In genomic region chr1:119816407-119816806, GRCh38 we compare ENCODE assay signal across 1 cellular context.
A peak's percentile ranks its signal among the peaks of the same experiment; 100 is the strongest.
TF ChIP-seq lines count a peak whose summit lies in the region.

No MANE protein-coding gene starts in this region.

TF ChIP-seq in HepG2, 621 proteins besides CTCF, POLR2A, EP300 and RAD21 (continued from another document and continues in another):
- TF ChIP-seq, protein P1, sequence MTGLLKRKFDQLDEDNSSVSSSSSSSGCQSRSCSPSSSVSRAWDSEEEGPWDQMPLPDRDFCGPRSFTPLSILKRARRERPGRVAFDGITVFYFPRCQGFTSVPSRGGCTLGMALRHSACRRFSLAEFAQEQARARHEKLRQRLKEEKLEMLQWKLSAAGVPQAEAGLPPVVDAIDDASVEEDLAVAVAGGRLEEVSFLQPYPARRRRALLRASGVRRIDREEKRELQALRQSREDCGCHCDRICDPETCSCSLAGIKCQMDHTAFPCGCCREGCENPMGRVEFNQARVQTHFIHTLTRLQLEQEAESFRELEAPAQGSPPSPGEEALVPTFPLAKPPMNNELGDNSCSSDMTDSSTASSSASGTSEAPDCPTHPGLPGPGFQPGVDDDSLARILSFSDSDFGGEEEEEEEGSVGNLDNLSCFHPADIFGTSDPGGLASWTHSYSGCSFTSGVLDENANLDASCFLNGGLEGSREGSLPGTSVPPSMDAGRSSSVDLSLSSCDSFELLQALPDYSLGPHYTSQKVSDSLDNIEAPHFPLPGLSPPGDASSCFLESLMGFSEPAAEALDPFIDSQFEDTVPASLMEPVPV (CRISPR knock-in tag; IDR thresholded peaks at IDR 0.05): no peak
- TF ChIP-seq FOXO1 (CRISPR knock-in tag; IDR thresholded peaks at IDR 0.05) (peak; percentile 59; the same call in 1 of the 2 replicates), ZNF441 (CRISPR knock-in tag; IDR thresholded peaks at IDR 0.05; ENCODE audit: borderline replicate concordance) (no peak), CC2D1A (CRISPR knock-in tag; IDR thresholded peaks at IDR 0.05) (no peak), SALL1 (CRISPR knock-in tag; IDR thresholded peaks at IDR 0.05) (peak; percentile 77; the same call in 1 of the 2 replicates), ZBTB33 (CRISPR knock-in tag; IDR thresholded peaks at IDR 0.05) (no peak), SMAD9 (CRISPR knock-in tag; IDR thresholded peaks at IDR 0.05) (no peak), ZNF816 (CRISPR knock-in tag; IDR thresholded peaks at IDR 0.05; ENCODE audit: borderline replicate concordance) (no peak), PTBP1 (IDR thresholded peaks at IDR 0.05; ENCODE audit: low read depth, low read length, poor library complexity, severe bottlenecking) (no peak), GTF3A (CRISPR knock-in tag; conservative IDR thresholded peaks at IDR 0.05) (no peak), ZIK1 (CRISPR knock-in tag; IDR thresholded peaks at IDR 0.05; ENCODE audit: borderline replicate concordance, low read depth) (no peak), SAP130 (CRISPR knock-in tag; IDR thresholded peaks at IDR 0.05; ENCODE audit: low read depth) (peak; percentile 60), ZNF335 (CRISPR knock-in tag; IDR thresholded peaks at IDR 0.05) (no peak), ZNF609 (CRISPR knock-in tag; IDR thresholded peaks at IDR 0.05; ENCODE audit: borderline replicate concordance) (peak; percentile 44; the same call in 1 of the 2 replicates), JARID2 (CRISPR knock-in tag; IDR thresholded peaks at IDR 0.05; ENCODE audit: insufficient replicate concordance) (no peak), KLF11 (CRISPR knock-in tag; IDR thresholded peaks at IDR 0.05) (no peak), ZNF644 (CRISPR knock-in tag; IDR thresholded peaks at IDR 0.05; ENCODE audit: low read depth) (peak; percentile 44; the same call in 1 of the 2 replicates), ARNT2 (CRISPR knock-in tag; IDR thresholded peaks at IDR 0.05; ENCODE audit: low read depth) (no peak), ZNF570 (CRISPR knock-in tag; IDR thresholded peaks at IDR 0.05; ENCODE audit: borderline replicate concordance) (no peak), ZNF674 (CRISPR knock-in tag; IDR thresholded peaks at IDR 0.05; ENCODE audit: low read depth) (no peak), FOXA3 (CRISPR knock-in tag; IDR thresholded peaks at IDR 0.05) (peak; percentile 80), ZFP36 (IDR thresholded peaks at IDR 0.05; ENCODE audit: borderline replicate concordance, low read depth, low read length, partially characterized antibody) (no peak), HOXA7 (CRISPR knock-in tag; IDR thresholded peaks at IDR 0.05) (no peak), ZNF292 (CRISPR knock-in tag; IDR thresholded peaks at IDR 0.05; ENCODE audit: borderline replicate concordance, low read depth) (no peak), NCOA2 (CRISPR knock-in tag; IDR thresholded peaks at IDR 0.05) (peak; percentile 75), HDAC1 (CRISPR knock-in tag; IDR thresholded peaks at IDR 0.05) (peak; percentile 66), ATRX (CRISPR knock-in tag; IDR thresholded peaks at IDR 0.05; ENCODE audit: borderline replicate concordance) (no peak), ZNF12 (CRISPR knock-in tag; IDR thresholded peaks at IDR 0.05) (no peak), ADNP (CRISPR knock-in tag; IDR thresholded peaks at IDR 0.05) (no peak), FOXP1 (IDR thresholded peaks at IDR 0.05) (no peak), FOXP1 (CRISPR knock-in tag; IDR thresholded peaks at IDR 0.05) (peak; percentile 38; the same call in 1 of the 2 replicates), HOXA9 (CRISPR knock-in tag; IDR thresholded peaks at IDR 0.05; ENCODE audit: borderline replicate concordance) (no peak), ZNF510 (CRISPR knock-in tag; IDR thresholded peaks at IDR 0.05; ENCODE audit: low read depth) (no peak), SCMH1 (CRISPR knock-in tag; IDR thresholded peaks at IDR 0.05; ENCODE audit: borderline replicate concordance) (no peak)
- TF ChIP-seq, protein P2, sequence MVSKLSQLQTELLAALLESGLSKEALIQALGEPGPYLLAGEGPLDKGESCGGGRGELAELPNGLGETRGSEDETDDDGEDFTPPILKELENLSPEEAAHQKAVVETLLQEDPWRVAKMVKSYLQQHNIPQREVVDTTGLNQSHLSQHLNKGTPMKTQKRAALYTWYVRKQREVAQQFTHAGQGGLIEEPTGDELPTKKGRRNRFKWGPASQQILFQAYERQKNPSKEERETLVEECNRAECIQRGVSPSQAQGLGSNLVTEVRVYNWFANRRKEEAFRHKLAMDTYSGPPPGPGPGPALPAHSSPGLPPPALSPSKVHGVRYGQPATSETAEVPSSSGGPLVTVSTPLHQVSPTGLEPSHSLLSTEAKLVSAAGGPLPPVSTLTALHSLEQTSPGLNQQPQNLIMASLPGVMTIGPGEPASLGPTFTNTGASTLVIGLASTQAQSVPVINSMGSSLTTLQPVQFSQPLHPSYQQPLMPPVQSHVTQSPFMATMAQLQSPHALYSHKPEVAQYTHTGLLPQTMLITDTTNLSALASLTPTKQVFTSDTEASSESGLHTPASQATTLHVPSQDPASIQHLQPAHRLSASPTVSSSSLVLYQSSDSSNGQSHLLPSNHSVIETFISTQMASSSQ (IDR thresholded peaks at IDR 0.05; ENCODE audit: low read depth): peak; percentile 63
- TF ChIP-seq, protein P2 (CRISPR knock-in tag; IDR thresholded peaks at IDR 0.05; ENCODE audit: borderline replicate concordance): peak; percentile 22; the same call in 1 of the 2 replicates
- TF ChIP-seq, protein P3, sequence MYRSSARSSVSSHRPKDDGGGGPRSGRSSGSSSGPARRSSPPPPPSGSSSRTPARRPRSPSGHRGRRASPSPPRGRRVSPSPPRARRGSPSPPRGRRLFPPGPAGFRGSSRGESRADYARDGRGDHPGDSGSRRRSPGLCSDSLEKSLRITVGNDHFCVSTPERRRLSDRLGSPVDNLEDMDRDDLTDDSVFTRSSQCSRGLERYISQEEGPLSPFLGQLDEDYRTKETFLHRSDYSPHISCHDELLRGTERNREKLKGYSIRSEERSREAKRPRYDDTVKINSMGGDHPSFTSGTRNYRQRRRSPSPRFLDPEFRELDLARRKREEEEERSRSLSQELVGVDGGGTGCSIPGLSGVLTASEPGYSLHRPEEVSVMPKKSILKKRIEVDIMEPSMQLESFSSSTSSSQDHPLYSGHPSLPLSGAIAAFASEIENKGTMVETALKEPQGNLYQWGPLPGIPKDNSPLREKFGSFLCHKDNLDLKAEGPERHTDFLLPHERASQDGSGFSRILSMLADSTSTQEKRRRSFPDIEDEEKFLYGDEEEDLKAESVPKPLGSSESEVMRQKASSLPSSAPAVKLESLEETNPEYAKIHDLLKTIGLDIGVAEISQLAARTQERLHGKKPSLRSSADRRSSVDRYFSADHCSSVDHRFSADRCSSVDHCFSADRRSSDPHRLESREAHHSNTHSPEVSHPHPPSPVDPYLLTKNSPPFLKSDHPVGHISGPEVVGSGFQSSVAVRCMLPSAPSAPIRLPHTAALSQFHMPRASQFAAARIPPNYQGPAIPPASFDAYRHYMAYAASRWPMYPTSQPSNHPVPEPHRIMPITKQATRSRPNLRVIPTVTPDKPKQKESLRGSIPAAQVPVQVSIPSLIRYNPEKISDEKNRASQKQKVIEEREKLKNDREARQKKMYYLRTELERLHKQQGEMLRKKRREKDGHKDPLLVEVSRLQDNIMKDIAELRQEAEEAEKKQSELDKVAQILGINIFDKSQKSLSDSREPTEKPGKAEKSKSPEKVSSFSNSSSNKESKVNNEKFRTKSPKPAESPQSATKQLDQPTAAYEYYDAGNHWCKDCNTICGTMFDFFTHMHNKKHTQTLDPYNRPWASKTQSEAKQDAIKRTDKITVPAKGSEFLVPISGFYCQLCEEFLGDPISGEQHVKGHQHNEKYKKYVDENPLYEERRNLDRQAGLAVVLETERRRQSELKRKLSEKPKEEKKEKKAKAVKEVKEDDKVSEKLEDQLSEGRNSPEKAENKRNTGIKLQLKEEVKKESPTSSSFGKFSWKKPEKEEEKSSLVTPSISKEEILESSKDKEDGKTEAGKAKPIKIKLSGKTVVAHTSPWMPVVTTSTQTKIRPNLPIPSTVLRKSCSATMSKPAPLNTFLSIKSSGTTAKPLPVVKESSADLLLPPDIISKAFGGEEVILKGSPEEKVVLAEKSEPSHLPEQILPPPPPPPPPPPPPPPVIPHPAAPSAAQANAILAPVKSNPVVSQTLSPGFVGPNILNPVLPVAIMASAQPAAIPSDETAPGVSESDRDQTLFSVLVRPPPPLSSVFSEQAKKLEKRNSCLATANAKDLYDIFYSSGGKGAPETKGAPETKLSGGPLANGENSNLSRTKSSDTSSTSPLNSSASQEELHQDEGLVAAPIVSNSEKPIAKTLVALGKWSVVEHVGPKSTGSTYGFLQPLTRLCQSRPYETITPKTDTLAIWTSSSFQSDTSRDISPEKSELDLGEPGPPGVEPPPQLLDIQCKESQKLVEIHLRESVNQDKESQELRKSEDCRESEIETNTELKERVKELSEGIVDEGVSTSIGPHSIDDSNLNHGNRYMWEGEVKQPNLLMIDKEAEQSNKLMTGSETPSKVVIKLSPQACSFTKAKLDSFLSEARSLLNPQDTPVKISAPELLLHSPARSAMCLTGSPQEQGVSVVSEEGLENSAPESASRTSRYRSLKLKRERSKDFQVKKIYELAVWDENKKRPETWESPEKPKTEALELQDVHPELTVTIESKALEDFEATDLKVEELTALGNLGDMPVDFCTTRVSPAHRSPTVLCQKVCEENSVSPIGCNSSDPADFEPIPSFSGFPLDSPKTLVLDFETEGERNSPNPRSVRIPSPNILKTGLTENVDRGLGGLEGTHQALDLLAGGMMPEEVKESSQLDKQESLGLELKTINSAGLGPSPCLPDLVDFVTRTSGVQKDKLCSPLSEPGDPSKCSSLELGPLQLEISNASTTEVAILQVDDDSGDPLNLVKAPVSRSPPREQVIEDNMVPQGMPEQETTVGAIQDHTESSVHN (CRISPR knock-in tag; IDR thresholded peaks at IDR 0.05): no peak
- TF ChIP-seq, protein P4, sequence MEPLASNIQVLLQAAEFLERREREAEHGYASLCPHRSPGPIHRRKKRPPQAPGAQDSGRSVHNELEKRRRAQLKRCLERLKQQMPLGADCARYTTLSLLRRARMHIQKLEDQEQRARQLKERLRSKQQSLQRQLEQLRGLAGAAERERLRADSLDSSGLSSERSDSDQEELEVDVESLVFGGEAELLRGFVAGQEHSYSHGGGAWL (CRISPR knock-in tag; IDR thresholded peaks at IDR 0.05): no peak
